Comparison of ENCODE assay signal across 22 cellular contexts in the genomic region with DNA sequence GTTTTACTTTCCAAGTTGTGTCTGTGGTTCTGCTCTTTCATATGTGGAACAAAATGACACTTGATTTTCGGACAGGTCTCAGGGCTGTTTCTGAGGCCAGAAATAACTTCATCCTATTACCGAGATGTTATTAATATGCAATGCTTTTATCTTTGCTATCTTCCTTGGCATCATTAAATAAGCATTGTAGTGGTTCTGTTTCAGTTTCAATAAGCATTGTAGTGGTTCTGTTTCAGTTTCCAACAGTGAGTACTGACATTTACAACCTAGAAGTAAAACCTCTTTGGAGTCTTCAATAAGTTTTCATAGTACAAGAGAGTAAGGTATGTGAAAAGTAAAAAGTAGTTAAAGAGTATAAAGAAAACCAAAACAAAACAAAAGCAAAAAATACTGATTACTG.
"Had no signal": no experiment of that assay in that cellular context is flagged by ENCODE, and none has a peak within 500 bp of the region (broad histone marks: within the 10 kb centered on the region; RNA-seq: fewer than 3 reads in every experiment).

No MANE protein-coding gene starts in this region.

- H3K4me3 ChIP-seq: K562 had no signal

- ATAC-seq: K562, T-cell had no signal

- FAIRE-seq: HTR-8/SVneo, K562, RCC 7860 had no signal

- H3K9ac ChIP-seq: SK-N-SH had no signal

- DNase-seq: NCI-H1092, NCI-H1105 treated with DMSO at 0.1 percent for 48 hours, NCI-H1417 treated with DMSO at 0.1 percent for 48 hours, NCI-H146, NCI-H1694 treated with DMSO at 0.1 percent for 48 hours, NCI-H1930, NCI-H2081, NCI-H2107, NCI-H2227 treated with DMSO at 0.1 percent for 48 hours, NCI-H524, NCI-H526 treated with DMSO at 0.1 percent for 48 hours, NCI-H748 treated with DMSO at 0.1 percent for 48 hours, Right ventricle myocardium superior, RPMI8226, SIG-M5, SK-N-SH, SW 1271, T-cell had no signal

- H3K9me2 ChIP-seq: SK-N-SH had no signal

- H3K9me3 ChIP-seq: SK-N-SH had no signal

- H3K4me2 ChIP-seq: SK-N-SH had no signal

- H3K27ac ChIP-seq: HL-60 had no signal
